In the genomic region with DNA sequence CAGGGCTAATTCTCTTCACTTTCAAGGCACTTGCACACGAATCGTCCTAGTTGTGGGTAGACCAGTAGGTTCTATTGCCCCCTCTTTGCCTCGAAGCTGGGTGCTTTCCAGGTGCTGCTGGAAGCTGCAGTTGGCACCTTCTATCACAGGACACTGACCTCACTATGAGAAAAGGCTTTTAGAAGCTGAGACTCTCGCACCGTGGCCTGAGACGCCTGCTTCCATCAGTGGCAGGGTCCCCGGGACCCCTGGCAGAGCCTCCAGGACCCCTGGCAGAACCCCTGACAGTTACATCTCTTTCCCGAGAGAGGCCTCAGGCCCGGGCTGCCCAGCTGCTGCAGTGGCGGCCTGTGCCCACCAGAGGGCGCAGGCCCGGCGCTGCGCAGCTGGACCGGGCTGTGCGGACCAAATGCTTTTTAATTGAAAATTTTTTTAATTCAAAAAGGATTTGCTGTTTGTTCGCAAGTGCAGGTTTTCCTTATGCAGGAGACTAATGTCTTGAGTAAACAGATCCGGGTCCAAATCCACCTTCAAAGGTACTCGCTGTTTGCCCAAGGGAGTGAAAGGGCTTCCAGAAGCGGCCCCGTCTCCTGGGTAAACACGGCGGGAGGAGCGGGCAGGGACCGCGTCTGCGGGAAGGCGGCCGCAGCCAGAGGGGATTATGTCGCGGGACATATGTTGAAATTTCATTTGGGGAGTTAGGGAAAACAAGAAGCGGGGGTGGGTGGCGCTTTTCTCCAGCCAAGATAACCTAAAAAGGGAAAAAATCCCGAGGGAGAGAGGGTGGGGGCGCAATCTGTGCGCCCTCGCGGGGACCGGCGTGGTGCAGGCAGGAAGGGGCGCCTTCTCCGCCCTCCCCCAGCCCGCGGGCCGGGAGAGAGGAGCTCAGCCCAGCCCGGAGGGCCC, we compare ENCODE assay signal across 8 cellular contexts.
DNase-seq lines count a peak whose midpoint lies in the region; ATAC-seq, FAIRE-seq and TF ChIP-seq lines count a peak whose summit lies in the region.

No MANE protein-coding gene starts in this region.

- H3K27me3 ChIP-seq in KMS-11 (ENCODE audit: insufficient read depth, low read depth) (peaks cover 10% of the 10 kb centered on the region), mammary epithelial cell (ENCODE audit: insufficient read depth, low read length) (no peaks in the 10 kb centered on the region), keratinocyte (ENCODE audit: control insufficient read depth, extremely low read depth, insufficient read depth, low read length) (no peaks in the 10 kb centered on the region)

- TF ChIP-seq CTCF in KMS-11 (conservative IDR thresholded peaks at IDR 0.05; ENCODE audit: low read depth, low read length) (peak; percentile 98), mammary epithelial cell (conservative IDR thresholded peaks at IDR 0.05 in 1 of 2, IDR thresholded peaks at IDR 0.05 in 1 of 2; ENCODE audit: extremely low read depth in 1 of 2, insufficient read depth in 1 of 2, low read depth in 1 of 2, low read length in 2 of 2) (peak; percentile 85 to 94), keratinocyte (optimal IDR thresholded peaks at IDR 0.05 in 1 of 3, IDR thresholded peaks at IDR 0.05 in 1 of 3, conservative IDR thresholded peaks at IDR 0.05 in 1 of 3; ENCODE audit: extremely low read depth in 1 of 3, insufficient read depth in 2 of 3, low read length in 3 of 3) (peak; percentile 69 to 96 (median 92))

- dilution Hi-C loops in mammary epithelial cell (cut with HindIII; ENCODE audit: low sequenced_read_pairs), result no loop called here
- dilution Hi-C loops in keratinocyte (cut with MboI; ENCODE audit: extremely low pct_ligation_motif_present, low sequenced_read_pairs), result no loop called here

- no peaks in the 10 kb centered on the region for H3K9me1 ChIP-seq in keratinocyte (ENCODE audit: control insufficient read depth, extremely low read depth, insufficient read depth, low read length)

- ATAC-seq in GM21528 (IDR thresholded peaks at IDR 0.05; ENCODE audit: low FRiP score, unreplicated experiment) (no peak), HG02840 (IDR thresholded peaks at IDR 0.05; ENCODE audit: low FRiP score, unreplicated experiment) (no peak)

- no peak overlapping the region for H3K9ac ChIP-seq in KMS-11
- H3K9ac ChIP-seq in mammary epithelial cell (ENCODE audit: insufficient read depth, low read length), result no peak overlapping the region
- H3K9ac ChIP-seq in keratinocyte (ENCODE audit: control insufficient read depth, extremely low read depth, insufficient read depth, low read length), result peak overlapping the region; percentile 28

- in situ Hi-C loops in mammary epithelial cell (cut with MboI; ENCODE audit: low sequenced_read_pairs in 2 of 2), result loop anchor here (25.0 kb wide), 1 partner anchor 1087 kb away; no protein-coding TSS in a partner anchor

- H3K27ac ChIP-seq in KMS-11, result no peak overlapping the region
- no peak overlapping the region for H3K27ac ChIP-seq in mammary epithelial cell (ENCODE audit: insufficient read depth, low read depth, low read length)
- H3K27ac ChIP-seq in keratinocyte (ENCODE audit: control insufficient read depth, insufficient read depth, low read length), result no peak overlapping the region

- under 1% methylated on average over 31 of the region's 46 CpGs for WGBS in mammary epithelial cell (ENCODE audit: low coverage, missing lambda C conversion rate)

- no peak overlapping the region for H3K4me3 ChIP-seq in KMS-11 (IDR thresholded peaks at IDR 0.05; ENCODE audit: insufficient read depth, low read depth, low read length)
- H3K4me3 ChIP-seq in mammary epithelial cell (replicated peaks in 1 of 3; ENCODE audit: insufficient read depth in 1 of 3, low read depth in 2 of 3, low read length in 3 of 3), result peak overlapping the region; percentile 37 to 60 (median 47)
- peak overlapping the region in 2 of 3 experiments; percentile 68 to 69 for H3K4me3 ChIP-seq in keratinocyte (ENCODE audit: control insufficient read depth in 2 of 3, extremely low read depth in 1 of 3, insufficient read depth in 2 of 3, low read depth in 1 of 3, low read length in 3 of 3)

- H3K79me2 ChIP-seq in KMS-11 (ENCODE audit: insufficient read depth, low read depth) (no peaks in the 10 kb centered on the region), mammary epithelial cell (ENCODE audit: insufficient read depth, low read length) (no peaks in the 10 kb centered on the region), keratinocyte (ENCODE audit: control insufficient read depth, insufficient read depth, low read length) (no peaks in the 10 kb centered on the region)

- H3K9me3 ChIP-seq in mammary epithelial cell (replicated peaks; ENCODE audit: insufficient read depth, low read length) (no peaks in the 10 kb centered on the region), keratinocyte (ENCODE audit: control insufficient read depth, low read depth, low read length) (no peaks in the 10 kb centered on the region)

- H3K36me3 ChIP-seq in KMS-11 (ENCODE audit: insufficient read depth) (no peaks in the 10 kb centered on the region), mammary epithelial cell (ENCODE audit: insufficient read depth, low read length) (no peaks in the 10 kb centered on the region), keratinocyte (ENCODE audit: control insufficient read depth in 2 of 2, extremely low read depth in 1 of 2, insufficient read depth in 2 of 2, low read length in 2 of 2) (no peaks in the 10 kb centered on the region)

- DNase-seq in ELF-1 (ENCODE audit: low read depth, low spot score) (peak; percentile 74), T-helper 9 cell (peak; percentile 46), mammary epithelial cell (peak; percentile 30), keratinocyte (ENCODE audit: low read depth, low spot score) (no peak)
- DNase-seq in stimulated activated CD4-positive, alpha-beta T cell treated with anti-CD3 and anti-CD28 coated beads, Interleukin-1b, Interleukin-23, amount 100 ng/mL, for 4 hours (ENCODE audit: low read depth in 2 of 2), result peak; percentile 32 to 38

- no TSS peak for BruUV-seq in mammary epithelial cell (replicated peaks; lab: Mats Ljungman, UMichigan)

- H2AFZ ChIP-seq in KMS-11 (ENCODE audit: low read depth) (peak overlapping the region; percentile 81), mammary epithelial cell (ENCODE audit: low read depth, low read length) (peak overlapping the region; percentile 80), keratinocyte (ENCODE audit: control insufficient read depth, low read length) (peak overlapping the region; percentile 70)

- intact Hi-C loops in mammary epithelial cell (cut with micrococcal nuclease), result no loop called here

- H3K4me1 ChIP-seq in KMS-11 (ENCODE audit: low read depth, poor library complexity, severe bottlenecking) (peaks cover 23% of the 10 kb centered on the region), mammary epithelial cell (ENCODE audit: insufficient read depth, low read length) (peaks cover 24% of the 10 kb centered on the region), keratinocyte (ENCODE audit: control insufficient read depth, extremely low read depth, insufficient read depth, low read length) (peaks cover 8% of the 10 kb centered on the region)

- FAIRE-seq in keratinocyte (lab: Jason Lieb, UNC), result no peak

- H4K20me1 ChIP-seq in KMS-11 (ENCODE audit: insufficient read depth), result no peaks in the 10 kb centered on the region
- H4K20me1 ChIP-seq in mammary epithelial cell (ENCODE audit: insufficient read depth, low read length), result no peaks in the 10 kb centered on the region
- H4K20me1 ChIP-seq in keratinocyte (ENCODE audit: control insufficient read depth, extremely low read depth, insufficient read depth, low read length), result no peaks in the 10 kb centered on the region

- CTCF ChIA-PET in mammary epithelial cell (lab: Charles Lee; ENCODE audit: low non-redundant PET), result interaction anchor here (0.7 to 1.8 kb wide), 2 partner anchors 9 to 59 kb away, joined by 4 to 8 read pairs; no protein-coding TSS in a partner anchor

- peak overlapping the region; percentile 100 for H3K4me2 ChIP-seq in KMS-11
- H3K4me2 ChIP-seq in mammary epithelial cell (ENCODE audit: insufficient read depth, low read depth, low read length), result peak overlapping the region; percentile 95
- H3K4me2 ChIP-seq in keratinocyte (ENCODE audit: control insufficient read depth, extremely low read depth, insufficient read depth, low read depth, low read length), result peak overlapping the region; percentile 97
